ENCODE assay signal across 8 cellular contexts in genomic region chr22:19523240-19524169, GRCh38. TPM values are rescaled to one million over a fixed set of nuclear protein-coding genes. Genes with fewer than 3 reads are reported as not detected.
A peak's percentile ranks its signal among the peaks of the same experiment; 100 is the strongest.
DNase-seq lines count a peak whose midpoint lies in the region; ATAC-seq and TF ChIP-seq lines count a peak whose summit lies in the region.

No MANE protein-coding gene starts in this region.

- TF ChIP-seq CTCF in fibroblast of villous mesenchyme (IDR thresholded peaks at IDR 0.05; ENCODE audit: insufficient read depth, low read depth, low read length), result no peak

- DNase-seq in NCI-H2107 (lab: John Stamatoyannopoulos, UW), result peak; percentile 20
- no peak for DNase-seq in NCI-H2107 treated with DMSO at 0.1 percent for 48 hours (lab: John Stamatoyannopoulos, UW; ENCODE audit: unreplicated experiment)
- DNase-seq in activated CD4-positive, alpha-beta T cell treated with anti-CD3 and anti-CD28 coated beads, Interleukin-2, amount 50 U/mL, for 48 hours, result peak; percentile 24 to 32
- DNase-seq in fibroblast of villous mesenchyme (ENCODE audit: low read depth), result peak; percentile 49
- peak; percentile 68 for DNase-seq in posterior vena cava (ENCODE audit: low spot score)
- DNase-seq in LoVo (ENCODE audit: low spot score), result no peak
- DNase-seq in GF-D8 (lab: John Stamatoyannopoulos, UW), result no peak

- peak overlapping the region; percentile 50 for H3K4me3 ChIP-seq in fibroblast of villous mesenchyme (ENCODE audit: low read depth, low read length)

- intact Hi-C loops in posterior vena cava (cut with DNase I), result no loop called here

- ATAC-seq in GM21526 (IDR thresholded peaks at IDR 0.05; ENCODE audit: low FRiP score, unreplicated experiment), result no peak

RNA-seq across cellular contexts. Expression of gene CLDN5, which starts 0.7 kb away (rescaled TPM):
- total RNA-seq in fibroblast of villous mesenchyme (not detected in 2 replicates), posterior vena cava (10 to 100 TPM; 36.4 to 70.1 TPM)

RNA-seq across cellular contexts. Expression of gene CDC45, which starts 43.8 kb away (rescaled TPM):
- total RNA-seq in fibroblast of villous mesenchyme (8.1 and 10.4 TPM in 2 replicates), posterior vena cava (1 to 10 TPM in 1 of 2 donors, under 1 TPM in 1; 0.71 to 1.7 TPM)

RNA-seq across cellular contexts. Expression of gene UFD1, which starts 44.5 kb away (rescaled TPM):
- total RNA-seq in fibroblast of villous mesenchyme (44.9 and 67.3 TPM in 2 replicates), posterior vena cava (10 to 100 TPM; 43.5 to 51.1 TPM)

Comparison
In these comparisons a context has a peak if more than half of its experiments do, and no peak if none do; other contexts are left out.
1. DNase-seq: peak in NCI-H2107 (single experiment), activated CD4-positive, alpha-beta T cell treated with anti-CD3 and anti-CD28 coated beads, Interleukin-2, amount 50 U/mL, for 48 hours (2 of 2), fibroblast of villous mesenchyme (single experiment) and posterior vena cava (single experiment); none in NCI-H2107 treated with DMSO at 0.1 percent for 48 hours (single experiment), LoVo (single experiment) and GF-D8 (single experiment).
2. RNA of gene CLDN5, which starts 0.7 kb away (total RNA-seq): 36.4 to 70.1 TPM in posterior vena cava; not detected in fibroblast of villous mesenchyme; every median in the first group is over 10 times any median in the second.